1 cellular context compared by ENCODE assay signal in genomic region chr2:73980566-73980965, GRCh38.
TF ChIP-seq lines count a peak whose summit lies in the region.

No MANE protein-coding gene starts in this region.

TF ChIP-seq in K562, 482 proteins besides CTCF, POLR2A, EP300 and RAD21:
- TF ChIP-seq, protein P1, sequence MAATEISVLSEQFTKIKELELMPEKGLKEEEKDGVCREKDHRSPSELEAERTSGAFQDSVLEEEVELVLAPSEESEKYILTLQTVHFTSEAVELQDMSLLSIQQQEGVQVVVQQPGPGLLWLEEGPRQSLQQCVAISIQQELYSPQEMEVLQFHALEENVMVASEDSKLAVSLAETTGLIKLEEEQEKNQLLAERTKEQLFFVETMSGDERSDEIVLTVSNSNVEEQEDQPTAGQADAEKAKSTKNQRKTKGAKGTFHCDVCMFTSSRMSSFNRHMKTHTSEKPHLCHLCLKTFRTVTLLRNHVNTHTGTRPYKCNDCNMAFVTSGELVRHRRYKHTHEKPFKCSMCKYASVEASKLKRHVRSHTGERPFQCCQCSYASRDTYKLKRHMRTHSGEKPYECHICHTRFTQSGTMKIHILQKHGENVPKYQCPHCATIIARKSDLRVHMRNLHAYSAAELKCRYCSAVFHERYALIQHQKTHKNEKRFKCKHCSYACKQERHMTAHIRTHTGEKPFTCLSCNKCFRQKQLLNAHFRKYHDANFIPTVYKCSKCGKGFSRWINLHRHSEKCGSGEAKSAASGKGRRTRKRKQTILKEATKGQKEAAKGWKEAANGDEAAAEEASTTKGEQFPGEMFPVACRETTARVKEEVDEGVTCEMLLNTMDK (IDR thresholded peaks at IDR 0.05; ENCODE audit: borderline replicate concordance, insufficient read depth, low read depth, low read length, poor library complexity, severe bottlenecking): no peak
- TF ChIP-seq, protein P2, sequence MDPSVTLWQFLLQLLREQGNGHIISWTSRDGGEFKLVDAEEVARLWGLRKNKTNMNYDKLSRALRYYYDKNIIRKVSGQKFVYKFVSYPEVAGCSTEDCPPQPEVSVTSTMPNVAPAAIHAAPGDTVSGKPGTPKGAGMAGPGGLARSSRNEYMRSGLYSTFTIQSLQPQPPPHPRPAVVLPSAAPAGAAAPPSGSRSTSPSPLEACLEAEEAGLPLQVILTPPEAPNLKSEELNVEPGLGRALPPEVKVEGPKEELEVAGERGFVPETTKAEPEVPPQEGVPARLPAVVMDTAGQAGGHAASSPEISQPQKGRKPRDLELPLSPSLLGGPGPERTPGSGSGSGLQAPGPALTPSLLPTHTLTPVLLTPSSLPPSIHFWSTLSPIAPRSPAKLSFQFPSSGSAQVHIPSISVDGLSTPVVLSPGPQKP (CRISPR knock-in tag; IDR thresholded peaks at IDR 0.05): no peak
- TF ChIP-seq, protein P3, sequence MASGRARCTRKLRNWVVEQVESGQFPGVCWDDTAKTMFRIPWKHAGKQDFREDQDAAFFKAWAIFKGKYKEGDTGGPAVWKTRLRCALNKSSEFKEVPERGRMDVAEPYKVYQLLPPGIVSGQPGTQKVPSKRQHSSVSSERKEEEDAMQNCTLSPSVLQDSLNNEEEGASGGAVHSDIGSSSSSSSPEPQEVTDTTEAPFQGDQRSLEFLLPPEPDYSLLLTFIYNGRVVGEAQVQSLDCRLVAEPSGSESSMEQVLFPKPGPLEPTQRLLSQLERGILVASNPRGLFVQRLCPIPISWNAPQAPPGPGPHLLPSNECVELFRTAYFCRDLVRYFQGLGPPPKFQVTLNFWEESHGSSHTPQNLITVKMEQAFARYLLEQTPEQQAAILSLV (tag; IDR thresholded peaks at IDR 0.05): no peak
- TF ChIP-seq NONO (IDR thresholded peaks at IDR 0.05; ENCODE audit: low read depth in 2 of 2, low read length in 1 of 2) (no peak), HNRNPK (IDR thresholded peaks at IDR 0.05; ENCODE audit: low read depth, low read length, poor library complexity, severe bottlenecking) (no peak), TEAD1 (CRISPR knock-in tag; IDR thresholded peaks at IDR 0.05) (no peak), SRF (CRISPR knock-in tag; IDR thresholded peaks at IDR 0.05) (no peak), ZBTB40 (IDR thresholded peaks at IDR 0.05) (0 out of 2 replicates have a peak, but pooled peaks have one; percentile 4), ZBTB40 (CRISPR knock-in tag; IDR thresholded peaks at IDR 0.05) (no peak), BCL6 (CRISPR knock-in tag; IDR thresholded peaks at IDR 0.05) (no peak), CAMTA2 (CRISPR knock-in tag; conservative IDR thresholded peaks at IDR 0.05) (no peak), CBX8 (IDR thresholded peaks at IDR 0.05; ENCODE audit: borderline replicate concordance, extremely low read depth, low read depth, low read length, poor library complexity, severe bottlenecking) (no peak), ESRRA (IDR thresholded peaks at IDR 0.05; ENCODE audit: borderline replicate concordance, low read depth) (peak; percentile 70; the same call in 1 of the 2 replicates), ZFP30 (CRISPR knock-in tag; IDR thresholded peaks at IDR 0.05; ENCODE audit: borderline replicate concordance) (no peak), ZKSCAN1 (IDR thresholded peaks at IDR 0.05; ENCODE audit: low read depth, low read length) (no peak), MTA3 (IDR thresholded peaks at IDR 0.05; ENCODE audit: borderline replicate concordance) (no peak), YY1 (IDR thresholded peaks at IDR 0.05; ENCODE audit: borderline replicate concordance in 1 of 3, control insufficient read depth in 1 of 3, extremely low read depth in 1 of 3, insufficient read depth in 3 of 3, insufficient read length in 1 of 3, insufficient replicate concordance in 2 of 3, low read depth in 1 of 3, low read length in 2 of 3) (no peak), GABPA (tag; conservative IDR thresholded peaks at IDR 0.05; ENCODE audit: low read depth) (no peak), KLF1 (tag; IDR thresholded peaks at IDR 0.05) (no peak), KDM4B (IDR thresholded peaks at IDR 0.05; ENCODE audit: borderline replicate concordance in 2 of 2, low read depth in 1 of 2) (0 out of 4 replicates have a peak, but pooled peaks of 1 of the 2 experiments have one; percentile 7), GMEB1 (CRISPR knock-in tag; IDR thresholded peaks at IDR 0.05) (no peak)
